ENCODE assay signal across 8 cellular contexts in the genomic region with DNA sequence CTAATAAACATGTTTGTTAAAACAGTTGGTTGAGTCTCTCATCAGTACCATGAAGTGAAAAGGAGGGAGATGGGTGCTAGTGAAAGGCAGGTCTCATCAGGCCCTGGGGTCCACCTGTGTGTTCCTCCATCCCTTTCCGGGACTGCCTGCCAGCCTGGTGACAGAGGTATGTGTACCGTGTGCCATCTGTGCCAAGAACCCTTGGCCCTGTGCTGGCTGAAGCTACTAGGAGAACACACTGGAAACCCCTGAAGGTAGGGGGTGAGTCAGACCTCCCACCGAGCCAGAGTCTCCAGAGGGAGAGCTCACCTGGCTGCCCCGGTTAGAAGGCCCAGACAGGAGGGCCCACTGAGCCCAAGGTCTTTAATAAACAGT. TPM values are rescaled to one million over a fixed set of nuclear protein-coding genes. Genes with fewer than 3 reads are reported as not detected.
A peak's percentile ranks its signal among the peaks of the same experiment; 100 is the strongest.
DNase-seq lines count a peak whose midpoint lies in the region; ATAC-seq and TF ChIP-seq lines count a peak whose summit lies in the region.

No MANE protein-coding gene starts in this region.

- no peak overlapping the region for H2AFZ ChIP-seq in mesenchymal stem cell (ENCODE audit: low read depth, low read length)

- H3K27me3 ChIP-seq in body of pancreas (no peaks in the 10 kb centered on the region), mesenchymal stem cell (ENCODE audit: control insufficient read depth in 1 of 2, insufficient read depth in 1 of 2, low read length in 2 of 2) (no peaks in the 10 kb centered on the region), upper lobe of right lung (no peaks in the 10 kb centered on the region)

- peak in 1 of 7 experiments; percentile 13 for TF ChIP-seq CTCF in body of pancreas (IDR thresholded peaks at IDR 0.05)
- TF ChIP-seq CTCF in upper lobe of right lung (IDR thresholded peaks at IDR 0.05), result no peak

- H4K91ac ChIP-seq in mesenchymal stem cell (ENCODE audit: low read length), result peak overlapping the region; percentile 70

- peak overlapping the region; percentile 12 for H4K8ac ChIP-seq in mesenchymal stem cell (ENCODE audit: low read length)

- ATAC-seq in body of pancreas, result peak; percentile 21
- ATAC-seq in upper lobe of right lung, result no peak
- no peak for ATAC-seq in GM18511 (IDR thresholded peaks at IDR 0.05; ENCODE audit: unreplicated experiment)

- peak in 2 of 3 donors; percentile 23 to 55 for TF ChIP-seq POLR2A in body of pancreas (IDR thresholded peaks at IDR 0.05)

- H2BK120ac ChIP-seq in mesenchymal stem cell (ENCODE audit: low read depth, low read length), result no peak overlapping the region

- peaks cover 2% of the 10 kb centered on the region for H3K79me1 ChIP-seq in mesenchymal stem cell (replicated peaks; ENCODE audit: low read length, poor library complexity, severe bottlenecking)

- no peak overlapping the region for H3K23ac ChIP-seq in mesenchymal stem cell (ENCODE audit: low read length in 2 of 2)

- H2AK5ac ChIP-seq in mesenchymal stem cell (ENCODE audit: low read length, severe bottlenecking), result no peak overlapping the region

- H3K4me3 ChIP-seq in body of pancreas (peak overlapping the region in 1 of 2 donors; percentile 84), mesenchymal stem cell (ENCODE audit: insufficient read depth in 1 of 2, low read depth in 1 of 2, low read length in 2 of 2) (peak overlapping the region; percentile 35 to 96), upper lobe of right lung (peak overlapping the region; percentile 95)

- peak overlapping the region in 1 of 2 experiments; percentile 6 for H3K4ac ChIP-seq in mesenchymal stem cell (ENCODE audit: low read depth in 1 of 2, low read length in 2 of 2)

- 3 to 21% methylated on average over 4 of the region's 4 CpGs for WGBS in body of pancreas, 2 donors
- 89% methylated on average over 3 of the region's 4 CpGs for WGBS in mesenchymal stem cell

- H3K14ac ChIP-seq in mesenchymal stem cell (ENCODE audit: low read length in 2 of 2), result peak overlapping the region in 1 of 2 experiments; percentile 98

- peak overlapping the region in 1 of 2 experiments; percentile 94 for H3K18ac ChIP-seq in mesenchymal stem cell (ENCODE audit: low read depth in 1 of 2, low read length in 2 of 2)

- H3K9me3 ChIP-seq in body of pancreas (no peaks in the 10 kb centered on the region), mesenchymal stem cell (ENCODE audit: control insufficient read depth, low read length) (no peaks in the 10 kb centered on the region), upper lobe of right lung (no peaks in the 10 kb centered on the region)

- intact Hi-C loops in body of pancreas (cut with DNase I) (no loop called here), upper lobe of right lung (cut with DNase I) (no loop called here)

- H2BK5ac ChIP-seq in mesenchymal stem cell (ENCODE audit: low read depth, low read length, poor library complexity, severe bottlenecking), result no peak overlapping the region

- H3K36me3 ChIP-seq in body of pancreas (replicated peaks in 1 of 2; ENCODE audit: insufficient read depth in 1 of 2, low read depth in 2 of 2), result no peaks in the 10 kb centered on the region
- peaks cover 15 to 21% of the 10 kb centered on the region in 2 experiments for H3K36me3 ChIP-seq in mesenchymal stem cell (ENCODE audit: control insufficient read depth in 1 of 2, insufficient read depth in 2 of 2, low read depth in 1 of 2, low read length in 2 of 2)
- peaks cover 20% of the 10 kb centered on the region for H3K36me3 ChIP-seq in upper lobe of right lung

- H3K27ac ChIP-seq in body of pancreas (peak overlapping the region; percentile 94 to 98 (median 98)), mesenchymal stem cell (ENCODE audit: low read length, poor library complexity, severe bottlenecking) (peak overlapping the region; percentile 17), upper lobe of right lung (peak overlapping the region; percentile 94)

- DNase-seq in EL (peak; percentile 43), NCI-H2171 (lab: John Stamatoyannopoulos, UW) (peak; percentile 63), body of pancreas (peak; percentile 84 to 93 (median 91)), mesenchymal stem cell (no peak), upper lobe of right lung (no peak), germinal center (ENCODE audit: low spot score) (no peak), COLO829 (ENCODE audit: low spot score) (no peak)

- H3K4me1 ChIP-seq in body of pancreas (peaks cover 39% of the 10 kb centered on the region), mesenchymal stem cell (ENCODE audit: control insufficient read depth, insufficient read depth, low read depth, low read length) (peaks cover 22% of the 10 kb centered on the region), upper lobe of right lung (peaks cover 28% of the 10 kb centered on the region)

- peak overlapping the region in 1 of 2 experiments; percentile 23 for H2BK12ac ChIP-seq in mesenchymal stem cell (ENCODE audit: low read length in 2 of 2)

- H3K4me2 ChIP-seq in mesenchymal stem cell (ENCODE audit: low read length, poor library complexity, severe bottlenecking), result peak overlapping the region; percentile 79

- H3K9ac ChIP-seq in mesenchymal stem cell (ENCODE audit: low read length), result peak overlapping the region; percentile 89

- no peak overlapping the region for H2BK15ac ChIP-seq in mesenchymal stem cell (ENCODE audit: low read depth, poor library complexity, severe bottlenecking)

RNA-seq across cellular contexts. Expression of gene DDIT4, which starts 2.3 kb away (rescaled TPM):
- total RNA-seq in body of pancreas (100 to 1,000 TPM; 238 to 269 TPM), upper lobe of right lung (200 TPM)
- polyA plus RNA-seq in mesenchymal stem cell (2013, experiment 1 of 2), result 109 TPM
- polyA plus RNA-seq in mesenchymal stem cell (2013, experiment 2 of 2), result 107 TPM

RNA-seq across cellular contexts. Expression of gene ASCC1, which starts 59.9 kb away (rescaled TPM):
- total RNA-seq in body of pancreas (10 to 100 TPM; 16.1 to 17.1 TPM), upper lobe of right lung (27.4 TPM)
- 36.0 TPM for polyA plus RNA-seq in mesenchymal stem cell (2013, experiment 1 of 2)
- polyA plus RNA-seq in mesenchymal stem cell (2013, experiment 2 of 2), result 36.1 TPM

Comparison
In these comparisons a context has a peak if more than half of its experiments do, and no peak if none do; other contexts are left out.
1. DNase-seq: peak in EL (single experiment), NCI-H2171 (single experiment) and body of pancreas (4 of 4); none in mesenchymal stem cell (single experiment), upper lobe of right lung (single experiment), germinal center (single experiment) and COLO829 (single experiment).
2. H3K27ac ChIP-seq: peak in every context shown above with its lines; median percentile 98 in body of pancreas; 94 in upper lobe of right lung; 17 in mesenchymal stem cell.